1 cellular context compared by ENCODE assay signal in genomic region chr18:32092422-32093105, GRCh38.
TF ChIP-seq lines count a peak whose summit lies in the region.

No MANE protein-coding gene starts in this region.

TF ChIP-seq in K562, 482 proteins besides CTCF, POLR2A, EP300 and RAD21 (continued from another document):
- peak; percentile 36; the same call in 1 of the 2 replicates for TF ChIP-seq TFAP4 (CRISPR knock-in tag; IDR thresholded peaks at IDR 0.05; ENCODE audit: borderline replicate concordance)
- TF ChIP-seq SRF (CRISPR knock-in tag; IDR thresholded peaks at IDR 0.05) = 0 out of 4 replicates have a peak, but pooled peaks of 1 of the 2 experiments have one; percentile 51
- TF ChIP-seq FOXK2 (conservative IDR thresholded peaks at IDR 0.05 in 1 of 2, IDR thresholded peaks at IDR 0.05 in 1 of 2; ENCODE audit: low read depth in 2 of 2) = 0 out of 4 replicates have a peak, but pooled peaks have one; percentile 24 to 27
- no peak for TF ChIP-seq SFPQ (IDR thresholded peaks at IDR 0.05; ENCODE audit: low read depth, low read length)
- peak; percentile 81 to 83 for TF ChIP-seq NRF1 (conservative IDR thresholded peaks at IDR 0.05 in 1 of 2, IDR thresholded peaks at IDR 0.05 in 1 of 2)
- TF ChIP-seq MYC (IDR thresholded peaks at IDR 0.05; ENCODE audit: low read depth, low read length) = peak; percentile 78; the same call in 1 of the 2 replicates
- no peak for TF ChIP-seq MYC (CRISPR knock-in tag; IDR thresholded peaks at IDR 0.05; ENCODE audit: borderline replicate concordance, low read depth)
- peak in 1 of 2 experiments; percentile 93; a peak in 2 of 4 replicates for TF ChIP-seq KDM1A (IDR thresholded peaks at IDR 0.05)
- TF ChIP-seq E2F6 (IDR thresholded peaks at IDR 0.05; ENCODE audit: borderline replicate concordance in 1 of 2, extremely low read depth in 1 of 2, insufficient read depth in 1 of 2, insufficient read length in 1 of 2, low read depth in 1 of 2, low read length in 1 of 2, poor library complexity in 1 of 2, severe bottlenecking in 1 of 2) = peak; percentile 44 to 83
- TF ChIP-seq HINFP (tag; conservative IDR thresholded peaks at IDR 0.05; ENCODE audit: low read depth) = no peak
- no peak for TF ChIP-seq ZBTB40 (IDR thresholded peaks at IDR 0.05)
- TF ChIP-seq ZBTB40 (CRISPR knock-in tag; IDR thresholded peaks at IDR 0.05) = no peak
- peak; percentile 33 for TF ChIP-seq MEIS2 (IDR thresholded peaks at IDR 0.05; ENCODE audit: partially characterized antibody)
- TF ChIP-seq CREB3L1 (IDR thresholded peaks at IDR 0.05; ENCODE audit: borderline replicate concordance, low read depth) = peak; percentile 48; the same call in 1 of the 2 replicates
- TF ChIP-seq NCOA1 (IDR thresholded peaks at IDR 0.05; ENCODE audit: low read depth) = no peak
- TF ChIP-seq RB1 (IDR thresholded peaks at IDR 0.05; ENCODE audit: low read depth) = peak; percentile 76; the same call in 1 of the 2 replicates
- TF ChIP-seq EGR1 (conservative IDR thresholded peaks at IDR 0.05) = peak; percentile 34
- TF ChIP-seq UBTF (IDR thresholded peaks at IDR 0.05; ENCODE audit: borderline replicate concordance in 1 of 2, low read depth in 2 of 2, low read length in 2 of 2) = peak; percentile 51 to 71; a peak in 2 of 4 replicates
- TF ChIP-seq NONO (IDR thresholded peaks at IDR 0.05; ENCODE audit: low read depth in 2 of 2, low read length in 1 of 2) = 0 out of 4 replicates have a peak, but pooled peaks of 1 of the 2 experiments have one; percentile 34
- TF ChIP-seq TAF1 (IDR thresholded peaks at IDR 0.05; ENCODE audit: control insufficient read depth, extremely low read depth, insufficient read depth, low read length, severe bottlenecking) = peak; percentile 60
- 0 out of 2 replicates have a peak, but pooled peaks have one; percentile 36 for TF ChIP-seq GATAD2A (IDR thresholded peaks at IDR 0.05)
- no peak for TF ChIP-seq ZNF311 (CRISPR knock-in tag; IDR thresholded peaks at IDR 0.05)
- TF ChIP-seq ZFP1 (CRISPR knock-in tag; IDR thresholded peaks at IDR 0.05) = no peak
- TF ChIP-seq POLR2G (IDR thresholded peaks at IDR 0.05; ENCODE audit: low read depth, low read length) = peak; percentile 77
- peak; percentile 54; the same call in 1 of the 2 replicates for TF ChIP-seq MAX (CRISPR knock-in tag; IDR thresholded peaks at IDR 0.05)
- no peak for TF ChIP-seq HNRNPH1 (optimal IDR thresholded peaks at IDR 0.05; ENCODE audit: low read depth, low read length)
- TF ChIP-seq NFIC (IDR thresholded peaks at IDR 0.05) = no peak
TF ChIP-seq in K562: peak in this region for 100.
